ENCODE assay signal across 8 cellular contexts in genomic region chr6:36627801-36628246, GRCh38. TPM values are rescaled to one million over a fixed set of nuclear protein-coding genes. Genes with fewer than 3 reads are reported as not detected.
DNase-seq lines count a peak whose midpoint lies in the region; ATAC-seq and TF ChIP-seq lines count a peak whose summit lies in the region.

No MANE protein-coding gene starts in this region.

- TF ChIP-seq POLR2A in spleen (IDR thresholded peaks at IDR 0.05) (no peak), erythroblast (IDR thresholded peaks at IDR 0.05; ENCODE audit: low read length) (no peak)

- H3K4me3 ChIP-seq in ascending aorta (peak overlapping the region in 1 of 2 donors; percentile 0), spleen (no peak overlapping the region)

- H3K9me3 ChIP-seq in ascending aorta (no peaks in the 10 kb centered on the region), spleen (no peaks in the 10 kb centered on the region)

- no peaks in the 10 kb centered on the region for H3K27me3 ChIP-seq in ascending aorta
- no peaks in the 10 kb centered on the region for H3K27me3 ChIP-seq in spleen (replicated peaks in 1 of 7)

- peak overlapping the region; percentile 85 to 90 for H3K27ac ChIP-seq in ascending aorta
- H3K27ac ChIP-seq in spleen, result peak overlapping the region; percentile 48 to 86 (median 78)

- intact Hi-C loops in ascending aorta (cut with DNase I), result loop anchor here (5.0 to 10.0 kb wide), 2 partner anchors 224 to 357 kb away; partner anchors contain the start of gene MTCH1
- intact Hi-C loops in spleen (cut with DNase I; ENCODE audit: low total_unique reads), result no loop called here

- peak; percentile 36 for DNase-seq in HCEC 1CT
- peak; percentile 50 to 85 for DNase-seq in ascending aorta (ENCODE audit: low spot score in 2 of 2)
- peak; percentile 81 for DNase-seq in hepatic stellate cell (ENCODE audit: low spot score)
- DNase-seq in spleen, result peak; percentile 79
- DNase-seq in hippocampal formation (lab: John Stamatoyannopoulos, UW), result no peak
- no peak for DNase-seq in erythroblast (lab: John Stamatoyannopoulos, UW)

- peaks cover 24 to 50% of the 10 kb centered on the region in 2 donors for H3K4me1 ChIP-seq in ascending aorta
- peaks cover 17 to 60% (median 49%) of the 10 kb centered on the region in 6 donors for H3K4me1 ChIP-seq in spleen

- H3K36me3 ChIP-seq in ascending aorta (no peaks in the 10 kb centered on the region), spleen (no peaks in the 10 kb centered on the region)

- TF ChIP-seq CTCF in ascending aorta (IDR thresholded peaks at IDR 0.05) (no peak), spleen (IDR thresholded peaks at IDR 0.05 in 8 of 11, conservative IDR thresholded peaks at IDR 0.05 in 3 of 11) (no peak)

- 33 to 47% (median 44%) methylated on average over 4 of the region's 4 CpGs for WGBS in spleen, 5 donors

- no peak for ATAC-seq in GM19467 (IDR thresholded peaks at IDR 0.05; ENCODE audit: unreplicated experiment)
- no peak for ATAC-seq in HG02852 (IDR thresholded peaks at IDR 0.05; ENCODE audit: unreplicated experiment)

RNA-seq across cellular contexts. Expression of gene SRSF3, which starts 33.7 kb away (rescaled TPM):
- total RNA-seq in ascending aorta (94.7 TPM), spleen (100 to 1,000 TPM in 6 of 7 donors, 10 to 100 TPM in 1; 93.8 to 271 (median 215) TPM)
- polyA plus RNA-seq in spleen, result 100 to 1,000 TPM; 121 to 224 (median 173) TPM

RNA-seq across cellular contexts. Expression of gene CDKN1A, which starts 50.7 kb away (rescaled TPM):
- total RNA-seq in ascending aorta (353 TPM), spleen (10 to 100 TPM; 26.5 to 58.5 (median 32.8) TPM)
- polyA plus RNA-seq in spleen, result 10 to 100 TPM; 10.7 to 18.4 (median 11.9) TPM

Comparison
In these comparisons a context has a peak if more than half of its experiments do, and no peak if none do; other contexts are left out.
1. DNase-seq: peak in HCEC 1CT (single experiment), ascending aorta (2 of 2), hepatic stellate cell (single experiment) and spleen (single experiment); none in hippocampal formation (0 of 2) and erythroblast (0 of 2).